In the genomic region with DNA sequence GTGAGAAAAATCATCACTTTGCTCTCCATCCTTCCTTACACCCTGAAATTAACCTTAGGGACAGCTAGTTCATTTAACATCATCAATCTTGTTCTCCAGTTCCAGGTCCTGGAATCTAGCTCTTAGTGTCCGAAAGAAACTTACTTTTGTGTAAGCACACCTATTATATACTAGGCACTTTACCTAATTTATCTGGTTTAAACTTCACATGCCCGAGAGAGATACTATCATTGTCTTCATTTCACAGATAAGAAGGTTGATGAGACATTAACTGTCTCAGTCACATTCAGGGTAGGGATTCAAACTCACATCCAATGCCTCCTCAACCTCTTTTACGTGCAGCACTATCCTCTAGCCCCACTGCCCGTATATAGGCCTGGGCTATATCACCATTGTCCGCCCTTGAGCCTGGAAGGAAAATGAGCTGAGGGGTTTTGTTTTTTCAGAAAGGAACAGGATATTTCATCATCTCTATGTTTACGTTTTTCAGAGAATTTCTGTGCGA, we compare ENCODE assay signal across 1 cellular context.
TF ChIP-seq lines count a peak whose summit lies in the region.

No MANE protein-coding gene starts in this region.

TF ChIP-seq in liver, 16 proteins besides CTCF, POLR2A, EP300 and RAD21 (continued from another document):
- TF ChIP-seq, protein P1, sequence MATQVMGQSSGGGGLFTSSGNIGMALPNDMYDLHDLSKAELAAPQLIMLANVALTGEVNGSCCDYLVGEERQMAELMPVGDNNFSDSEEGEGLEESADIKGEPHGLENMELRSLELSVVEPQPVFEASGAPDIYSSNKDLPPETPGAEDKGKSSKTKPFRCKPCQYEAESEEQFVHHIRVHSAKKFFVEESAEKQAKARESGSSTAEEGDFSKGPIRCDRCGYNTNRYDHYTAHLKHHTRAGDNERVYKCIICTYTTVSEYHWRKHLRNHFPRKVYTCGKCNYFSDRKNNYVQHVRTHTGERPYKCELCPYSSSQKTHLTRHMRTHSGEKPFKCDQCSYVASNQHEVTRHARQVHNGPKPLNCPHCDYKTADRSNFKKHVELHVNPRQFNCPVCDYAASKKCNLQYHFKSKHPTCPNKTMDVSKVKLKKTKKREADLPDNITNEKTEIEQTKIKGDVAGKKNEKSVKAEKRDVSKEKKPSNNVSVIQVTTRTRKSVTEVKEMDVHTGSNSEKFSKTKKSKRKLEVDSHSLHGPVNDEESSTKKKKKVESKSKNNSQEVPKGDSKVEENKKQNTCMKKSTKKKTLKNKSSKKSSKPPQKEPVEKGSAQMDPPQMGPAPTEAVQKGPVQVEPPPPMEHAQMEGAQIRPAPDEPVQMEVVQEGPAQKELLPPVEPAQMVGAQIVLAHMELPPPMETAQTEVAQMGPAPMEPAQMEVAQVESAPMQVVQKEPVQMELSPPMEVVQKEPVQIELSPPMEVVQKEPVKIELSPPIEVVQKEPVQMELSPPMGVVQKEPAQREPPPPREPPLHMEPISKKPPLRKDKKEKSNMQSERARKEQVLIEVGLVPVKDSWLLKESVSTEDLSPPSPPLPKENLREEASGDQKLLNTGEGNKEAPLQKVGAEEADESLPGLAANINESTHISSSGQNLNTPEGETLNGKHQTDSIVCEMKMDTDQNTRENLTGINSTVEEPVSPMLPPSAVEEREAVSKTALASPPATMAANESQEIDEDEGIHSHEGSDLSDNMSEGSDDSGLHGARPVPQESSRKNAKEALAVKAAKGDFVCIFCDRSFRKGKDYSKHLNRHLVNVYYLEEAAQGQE (IDR thresholded peaks at IDR 0.05), result no peak
- no peak for TF ChIP-seq YY1 (IDR thresholded peaks at IDR 0.05)
- no peak for TF ChIP-seq HNF4G (IDR thresholded peaks at IDR 0.05)
- no peak for TF ChIP-seq FOXA2 (IDR thresholded peaks at IDR 0.05)
- TF ChIP-seq EGR1 (IDR thresholded peaks at IDR 0.05; ENCODE audit: low read depth in 2 of 2), result no peak
- no peak for TF ChIP-seq GABPA (IDR thresholded peaks at IDR 0.05 in 1 of 2, conservative IDR thresholded peaks at IDR 0.05 in 1 of 2)
- TF ChIP-seq RXRA (IDR thresholded peaks at IDR 0.05), result no peak
- TF ChIP-seq TAF1 (conservative IDR thresholded peaks at IDR 0.05), result no peak
- no peak for TF ChIP-seq FOXA1 (IDR thresholded peaks at IDR 0.05)
- TF ChIP-seq JUND (IDR thresholded peaks at IDR 0.05), result no peak
- TF ChIP-seq, protein P2, sequence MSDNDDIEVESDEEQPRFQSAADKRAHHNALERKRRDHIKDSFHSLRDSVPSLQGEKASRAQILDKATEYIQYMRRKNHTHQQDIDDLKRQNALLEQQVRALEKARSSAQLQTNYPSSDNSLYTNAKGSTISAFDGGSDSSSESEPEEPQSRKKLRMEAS (IDR thresholded peaks at IDR 0.05), result no peak
- no peak for TF ChIP-seq NR2F2 (IDR thresholded peaks at IDR 0.05)
- TF ChIP-seq HNF4A (conservative IDR thresholded peaks at IDR 0.05), result no peak
